21 cellular contexts compared by ENCODE assay signal in the genomic region with DNA sequence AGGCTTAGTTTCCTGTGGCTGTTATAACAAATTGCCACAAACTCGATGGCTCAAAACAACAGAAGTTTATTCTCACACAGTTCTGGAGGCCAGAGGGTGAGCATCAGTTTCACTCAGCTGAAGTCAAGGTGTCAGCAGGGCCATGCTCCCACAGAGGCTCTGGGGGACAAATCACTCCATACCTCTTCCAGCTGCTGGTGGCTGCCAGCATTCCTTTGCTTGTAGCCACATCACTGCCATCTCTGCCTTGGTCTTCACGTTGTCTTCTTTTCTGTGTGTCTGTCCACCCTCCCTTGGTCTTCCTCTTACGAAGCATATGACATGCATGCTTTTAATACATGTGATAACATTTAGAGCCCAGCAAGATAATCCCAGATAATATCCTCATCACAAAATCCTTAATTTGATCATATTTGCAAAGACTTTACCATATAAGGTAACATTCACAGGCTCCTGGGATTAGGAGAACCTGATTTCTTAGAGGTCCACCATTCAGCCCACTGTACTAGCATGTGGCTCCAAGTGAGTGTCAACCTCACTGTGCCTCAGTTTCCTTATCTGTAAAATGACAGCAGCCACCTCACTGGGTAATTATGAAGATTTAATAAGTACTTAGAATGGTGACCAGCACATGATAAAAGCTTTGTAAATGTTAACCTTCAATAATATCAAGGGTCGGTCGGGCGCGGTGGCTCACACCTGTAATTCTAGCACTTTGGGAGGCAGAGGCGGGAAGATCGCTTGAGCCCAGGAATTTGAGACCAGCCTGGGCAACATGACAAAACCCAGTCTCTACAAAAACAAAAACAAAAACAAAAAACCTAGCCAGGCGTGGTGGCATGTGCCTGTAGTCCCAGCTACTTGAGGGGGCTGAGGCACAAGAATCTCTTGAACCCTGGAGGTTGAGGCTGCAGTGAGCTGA. TPM values are rescaled to one million over a fixed set of nuclear protein-coding genes. Genes with fewer than 3 reads are reported as not detected.
DNase-seq lines count a peak whose midpoint lies in the region; ATAC-seq and TF ChIP-seq lines count a peak whose summit lies in the region.
"Had no signal": no experiment of that assay in that cellular context is flagged by ENCODE, and none has a peak within 500 bp of the region (broad histone marks: within the 10 kb centered on the region; RNA-seq: fewer than 3 reads in every experiment).

No MANE protein-coding gene starts in this region.

- DNase-seq in heart left ventricle = no peak
- no peak for DNase-seq in cardiac septum (ENCODE audit: low spot score)
- no peak for DNase-seq in Panc1 (ENCODE audit: low read depth, low spot score)
- DNase-seq in esophagus squamous epithelium (lab: John Stamatoyannopoulos, UW) = no peak
- DNase-seq in transverse colon = no peak
- no peak for DNase-seq in effector CD4-positive, alpha-beta T cell
- DNase-seq in T1000 (lab: John Stamatoyannopoulos, UW) = no peak
- DNase-seq in occipital lobe (lab: John Stamatoyannopoulos, UW) = no peak
- DNase-seq: 8988T; activated CD4-positive, alpha-beta memory T cell treated with anti-CD3 and anti-CD28 coated beads, Interleukin-2, amount 10 ng/mL, durations not matched to agents 7 days and 5 days; activated naive CD4-positive, alpha-beta T cell treated with anti-CD3 and anti-CD28 coated beads, Interleukin-2, amount 50 U/mL, for 16 hours; CD4-positive, alpha-beta T cell; Kasumi-1; naive thymus-derived CD4-positive, alpha-beta T cell; NCI-H526; NK-92 treated with Interleukin-12 subunit alpha and Interleukin-12 subunit beta, amount 100 ng/mL, for 24 hours; stimulated activated CD4-positive, alpha-beta T cell treated with anti-CD3 and anti-CD28 coated beads, Interleukin-4, amount 100 ng/mL, for 24 hours; substantia nigra had no signal

- H3K9me3 ChIP-seq in heart left ventricle = peaks cover 0 to 15% (median 5%) of the 10 kb centered on the region in 12 donors
- H3K9me3 ChIP-seq in Panc1 (ENCODE audit: control insufficient read depth, insufficient read depth, low read depth, low read length) = no peaks in the 10 kb centered on the region
- H3K9me3 ChIP-seq in esophagus squamous epithelium = peaks cover 0 to 7% (median 6%) of the 10 kb centered on the region in 3 donors
- H3K9me3 ChIP-seq in transverse colon = no peaks in the 10 kb centered on the region
- H3K9me3 ChIP-seq: gastrocnemius medialis, Peyer's patch had no signal

- H3K27me3 ChIP-seq in heart left ventricle (no peaks in the 10 kb centered on the region), Panc1 (ENCODE audit: control insufficient read depth, insufficient read depth, low read length) (no peaks in the 10 kb centered on the region), esophagus squamous epithelium (peaks cover 0 to 36% (median 0%) of the 10 kb centered on the region in 4 donors), transverse colon (no peaks in the 10 kb centered on the region)
- H3K27me3 ChIP-seq: cardiac muscle cell, gastrocnemius medialis, Peyer's patch had no signal

- CTCF ChIA-PET in Panc1 (lab: Charles Lee) = interaction anchor here (0.5 to 0.6 kb wide), 3 partner anchors 78 to 248 kb away, joined by 3 to 10 read pairs (median 4); no protein-coding TSS in a partner anchor

- H3K4me3 ChIP-seq in heart left ventricle (no peak overlapping the region), Panc1 (ENCODE audit: low read depth in 2 of 2, low read length in 2 of 2) (no peak overlapping the region), esophagus squamous epithelium (no peak overlapping the region), transverse colon (no peak overlapping the region)
- H3K4me3 ChIP-seq: cardiac muscle cell, gastrocnemius medialis, Peyer's patch had no signal

- intact Hi-C loops in heart left ventricle (cut with DNase I) = no loop called here
- intact Hi-C loops in cardiac septum (cut with DNase I) = no loop called here
- intact Hi-C loops in Panc1 (cut with micrococcal nuclease; ENCODE audit: unreplicated experiment) = no loop called here
- intact Hi-C loops in esophagus squamous epithelium (cut with DNase I) = no loop called here
- intact Hi-C loops in transverse colon (cut with DNase I; ENCODE audit: low total_unique reads) = no loop called here

- no peak for TF ChIP-seq EP300 in transverse colon (IDR thresholded peaks at IDR 0.05; ENCODE audit: low read depth)

- POLR2A ChIA-PET in Panc1 (lab: Charles Lee) = no interaction called here

- TF ChIP-seq CTCF in heart left ventricle (IDR thresholded peaks at IDR 0.05) (no peak), Panc1 (IDR thresholded peaks at IDR 0.05) (no peak), esophagus squamous epithelium (IDR thresholded peaks at IDR 0.05) (no peak), transverse colon (IDR thresholded peaks at IDR 0.05) (no peak)

- TF ChIP-seq POLR2A in heart left ventricle (IDR thresholded peaks at IDR 0.05) (no peak), esophagus squamous epithelium (IDR thresholded peaks at IDR 0.05) (no peak), transverse colon (IDR thresholded peaks at IDR 0.05) (no peak)

- H3K4me1 ChIP-seq in heart left ventricle (peaks cover 0 to 49% (median 16%) of the 10 kb centered on the region in 12 donors), Panc1 (ENCODE audit: control insufficient read depth, insufficient read depth, low read length) (peaks cover 33% of the 10 kb centered on the region), esophagus squamous epithelium (peaks cover 0 to 52% (median 27%) of the 10 kb centered on the region in 3 donors), transverse colon (peaks cover 9 to 36% (median 20%) of the 10 kb centered on the region in 4 donors)
- H3K4me1 ChIP-seq: gastrocnemius medialis had no signal

- in situ Hi-C loops in Panc1 (cut with HindIII; ENCODE audit: low pct_unique_long_range_greater_than_20kb, low sequenced_read_pairs) = no loop called here
- in situ Hi-C loops in transverse colon (cut with MboI; ENCODE audit: low pct_ligation_motif_present in 1 of 4, low pct_unique_long_range_greater_than_20kb in 1 of 4, low sequenced_read_pairs in 3 of 4) = no loop called here

- 94 to 96% (median 96%) methylated on average over 10 of the region's 10 CpGs for WGBS in heart left ventricle, 4 donors
- 93% methylated on average over 10 of the region's 10 CpGs for WGBS in esophagus squamous epithelium, 2 donors
- 90 to 93% methylated on average over 10 of the region's 10 CpGs for WGBS in transverse colon (ENCODE audit: low coverage in 1 of 2), 2 donors

- H3K36me3 ChIP-seq in heart left ventricle (no peaks in the 10 kb centered on the region), Panc1 (ENCODE audit: control insufficient read depth, insufficient read depth, low read length) (no peaks in the 10 kb centered on the region), esophagus squamous epithelium (no peaks in the 10 kb centered on the region), transverse colon (no peaks in the 10 kb centered on the region)
- H3K36me3 ChIP-seq: cardiac muscle cell, gastrocnemius medialis, Peyer's patch had no signal

- ATAC-seq in heart left ventricle = no peak
- ATAC-seq in Panc1 = no peak

- no TSS peak for BruUV-seq in Panc1 (replicated peaks; lab: Mats Ljungman, UMichigan)

- H3K27ac ChIP-seq in heart left ventricle (peak overlapping the region in 7 of 12 donors; percentile 27 to 86 (median 59)), Panc1 (ENCODE audit: low read length) (peak overlapping the region; percentile 51), esophagus squamous epithelium (peak overlapping the region in 3 of 4 donors; percentile 32 to 80 (median 79)), transverse colon (peak overlapping the region; percentile 24 to 86 (median 68))

RNA-seq across cellular contexts. Expression of gene PTGIS, which starts 14.7 kb away (rescaled TPM):
- 10 to 100 TPM; 11.9 to 95.2 (median 22.0) TPM for total RNA-seq in heart left ventricle
- polyA plus RNA-seq in heart left ventricle = 1 to 10 TPM; 5.3 to 7.3 TPM
- total RNA-seq in cardiac septum = 37.6 TPM
- 4.4 TPM for total RNA-seq in Panc1 (2021; ENCODE audit: unreplicated experiment)
- polyA plus RNA-seq in Panc1 (2012; ENCODE audit: insufficient read length) = 8.5 TPM
- total RNA-seq in esophagus squamous epithelium = 10 to 100 TPM in 2 of 4 donors, 1 to 10 TPM in 2; 1.6 to 34.1 (median 8.6) TPM
- total RNA-seq in transverse colon = 10 to 100 TPM in 3 of 4 donors, 1 to 10 TPM in 1; 9.4 to 22.3 (median 15.6) TPM
- 10.8 TPM for total RNA-seq in occipital lobe
- total RNA-seq: CD4-positive, alpha-beta T cell had no signal
- polyA plus RNA-seq: naive thymus-derived CD4-positive, alpha-beta T cell had no signal
